Comparison of ENCODE assay signal across 15 cellular contexts in genomic region chr1:2052096-2052569, GRCh38. TPM values are rescaled to one million over a fixed set of nuclear protein-coding genes. Genes with fewer than 3 reads are reported as not detected.
A peak's percentile ranks its signal among the peaks of the same experiment; 100 is the strongest.
DNase-seq lines count a peak whose midpoint lies in the region; ATAC-seq and TF ChIP-seq lines count a peak whose summit lies in the region.
"Had no signal": no experiment of that assay in that cellular context is flagged by ENCODE, and none has a peak within 500 bp of the region (broad histone marks: within the 10 kb centered on the region; RNA-seq: fewer than 3 reads in every experiment).

No MANE protein-coding gene starts in this region.

- H3K79me2 ChIP-seq in GM23338 (replicated peaks; ENCODE audit: insufficient read depth) = peaks cover 40% of the 10 kb centered on the region

- peaks cover 16% of the 10 kb centered on the region for H3K4me1 Mint-ChIP-seq in CD4-positive, alpha-beta T cell (ENCODE audit: low read depth)
- H3K4me1 Mint-ChIP-seq in GM23338 (peaks cover 20% of the 10 kb centered on the region), brain (peaks cover 7% of the 10 kb centered on the region)
- H3K4me1 Mint-ChIP-seq in naive thymus-derived CD8-positive, alpha-beta T cell = peaks cover 14 to 23% (median 20%) of the 10 kb centered on the region in 4 donors

- peaks cover 13% of the 10 kb centered on the region for H3K36me3 Mint-ChIP-seq in CD4-positive, alpha-beta T cell (ENCODE audit: low read depth)
- peaks cover 14% of the 10 kb centered on the region for H3K36me3 Mint-ChIP-seq in GM23338 (ENCODE audit: low read depth)
- H3K36me3 Mint-ChIP-seq in brain = no peaks in the 10 kb centered on the region
- H3K36me3 Mint-ChIP-seq in naive thymus-derived CD8-positive, alpha-beta T cell = peaks cover 0 to 14% (median 0%) of the 10 kb centered on the region in 3 donors

- H3K9me3 ChIP-seq in CD4-positive, alpha-beta T cell (ENCODE audit: control insufficient read depth, low read length) = no peaks in the 10 kb centered on the region
- H3K9me3 ChIP-seq: mucosa of descending colon, prostate gland had no signal

- CTCF ChIA-PET in CD4-positive, alpha-beta T cell (lab: Charles Lee) = no interaction called here

- H3K4me2 ChIP-seq in GM23338 = peak overlapping the region; percentile 96; the same call in 1 of the 2 replicates
- H3K4me2 ChIP-seq: KMS-11 had no signal

- H2AFZ ChIP-seq in GM23338 = no peak overlapping the region

- POLR2A ChIA-PET in CD4-positive, alpha-beta T cell (lab: Charles Lee) = no interaction called here
- POLR2A ChIA-PET in naive thymus-derived CD8-positive, alpha-beta T cell (lab: Charles Lee) = interaction anchor here (0.5 kb wide), 1 partner anchor 25 kb away, joined by 3 read pairs; no protein-coding TSS in a partner anchor

- peak overlapping the region; percentile 92; the same call in 1 of the 2 replicates for H3K4me3 ChIP-seq in GM23338
- H3K4me3 ChIP-seq: mucosa of descending colon had no signal

- peaks cover 13% of the 10 kb centered on the region for H3F3A ChIP-seq in GM23338 (replicated peaks; ENCODE audit: low read depth)

- TF ChIP-seq CTCF in CD4-positive, alpha-beta T cell (IDR thresholded peaks at IDR 0.05) = no peak
- TF ChIP-seq CTCF in GM23338 (conservative IDR thresholded peaks at IDR 0.05; ENCODE audit: low read depth in 2 of 2) (no peak), brain (conservative IDR thresholded peaks at IDR 0.05) (no peak)

- no peak for DNase-seq in CD4-positive, alpha-beta T cell
- DNase-seq in GM23338 (ENCODE audit: low spot score) (no peak), 8988T (no peak), NCI-H2196 treated with DMSO at 0.1 percent for 48 hours (lab: John Stamatoyannopoulos, UW; ENCODE audit: unreplicated experiment) (no peak)
- no peak for DNase-seq in naive thymus-derived CD8-positive, alpha-beta T cell
- DNase-seq: foreskin fibroblast, GDM1, NCI-H1436 had no signal

- intact Hi-C loops in CD4-positive, alpha-beta T cell (cut with DNase I, micrococcal nuclease) = loop anchor here in 1 of 2 experiments (5.0 kb wide), 1 partner anchor 80 kb away; no protein-coding TSS in a partner anchor

- peaks cover 1% of the 10 kb centered on the region for H3K27me3 ChIP-seq in CD4-positive, alpha-beta T cell (ENCODE audit: control insufficient read depth, insufficient read depth, low read length)
- no peaks in the 10 kb centered on the region for H3K27me3 ChIP-seq in GM23338 (ENCODE audit: insufficient read depth)

- peaks cover 19% of the 10 kb centered on the region; the same call in 1 of the 2 replicates for H3K4me1 ChIP-seq in GM23338 (ENCODE audit: insufficient read depth)
- H3K4me1 ChIP-seq: prostate gland had no signal

- peaks cover 25% of the 10 kb centered on the region for H4K20me1 ChIP-seq in GM23338 (replicated peaks; ENCODE audit: insufficient read depth)

- H3K9me2 ChIP-seq in GM23338 (ENCODE audit: insufficient read depth) = no peaks in the 10 kb centered on the region

- H3K27ac Mint-ChIP-seq in CD4-positive, alpha-beta T cell = peak overlapping the region; percentile 44
- no peak overlapping the region for H3K27ac Mint-ChIP-seq in GM23338
- no peak overlapping the region for H3K27ac Mint-ChIP-seq in brain
- peak overlapping the region in 3 of 10 donors; percentile 6 to 63 (median 29) for H3K27ac Mint-ChIP-seq in naive thymus-derived CD8-positive, alpha-beta T cell

- no peaks in the 10 kb centered on the region for H3K9me3 Mint-ChIP-seq in CD4-positive, alpha-beta T cell
- no peaks in the 10 kb centered on the region; the same call in 2 of the 3 replicates for H3K9me3 Mint-ChIP-seq in GM23338
- peaks cover 0 to 6% (median 3%) of the 10 kb centered on the region in 5 experiments for H3K9me3 Mint-ChIP-seq in brain
- H3K9me3 Mint-ChIP-seq in naive thymus-derived CD8-positive, alpha-beta T cell = no peaks in the 10 kb centered on the region

- H3K36me3 ChIP-seq in GM23338 (ENCODE audit: insufficient read depth) = no peaks in the 10 kb centered on the region
- H3K36me3 ChIP-seq: prostate gland had no signal

- H3K4me3 Mint-ChIP-seq in CD4-positive, alpha-beta T cell = peak overlapping the region; percentile 85
- peak overlapping the region; percentile 72 for H3K4me3 Mint-ChIP-seq in GM23338
- H3K4me3 Mint-ChIP-seq in brain = peak overlapping the region in 3 of 5 experiments; percentile 14 to 65 (median 15)
- H3K4me3 Mint-ChIP-seq in naive thymus-derived CD8-positive, alpha-beta T cell = peak overlapping the region; percentile 30 to 87 (median 68)

- H3K27me3 Mint-ChIP-seq in CD4-positive, alpha-beta T cell = peaks cover 10% of the 10 kb centered on the region
- H3K27me3 Mint-ChIP-seq in GM23338 (ENCODE audit: insufficient read depth, low read depth, poor library complexity) = peaks cover 16% of the 10 kb centered on the region
- H3K27me3 Mint-ChIP-seq in brain = peaks cover 62% of the 10 kb centered on the region
- peaks cover 0 to 6% (median 3%) of the 10 kb centered on the region in 5 donors for H3K27me3 Mint-ChIP-seq in naive thymus-derived CD8-positive, alpha-beta T cell

- H3K27ac ChIP-seq in CD4-positive, alpha-beta T cell (ENCODE audit: low read depth, low read length) = no peak overlapping the region
- H3K27ac ChIP-seq in GM23338 (ENCODE audit: low read depth) = no peak overlapping the region
- H3K27ac ChIP-seq: KMS-11 had no signal

- no peak for ATAC-seq in CD4-positive, alpha-beta T cell (ENCODE audit: poor library complexity)
- ATAC-seq in GM23338 (no peak), HG03442 (IDR thresholded peaks at IDR 0.05; ENCODE audit: unreplicated experiment) (no peak)
- no peak for ATAC-seq in naive thymus-derived CD8-positive, alpha-beta T cell
- ATAC-seq: mucosa of descending colon had no signal

TF ChIP-seq in GM23338, 12 proteins besides CTCF, POLR2A, EP300 and RAD21 (continues in another document):
- TF ChIP-seq ZNF331 (CRISPR knock-in tag; IDR thresholded peaks at IDR 0.05; ENCODE audit: low read depth) (no peak), ZNF114 (CRISPR knock-in tag; IDR thresholded peaks at IDR 0.05) (no peak), REST (IDR thresholded peaks at IDR 0.05; ENCODE audit: unreplicated experiment) (no peak), JUNB (IDR thresholded peaks at IDR 0.05; ENCODE audit: unreplicated experiment) (no peak), CREB1 (CRISPR knock-in tag; IDR thresholded peaks at IDR 0.05; ENCODE audit: low read depth) (no peak), STAT1 (IDR thresholded peaks at IDR 0.05; ENCODE audit: unreplicated experiment) (no peak), EZH2 (IDR thresholded peaks at IDR 0.05; ENCODE audit: low read depth, unreplicated experiment) (no peak), EZH2phosphoT487 (IDR thresholded peaks at IDR 0.05; ENCODE audit: unreplicated experiment) (no peak), ETS1 (IDR thresholded peaks at IDR 0.05) (no peak)

RNA-seq across cellular contexts. Expression of gene PRKCZ, which starts 1.9 kb away (rescaled TPM):
- 10 to 100 TPM; 17.8 to 19.0 TPM for total RNA-seq in CD4-positive, alpha-beta T cell
- total RNA-seq in GM23338 (2014; rRNA removed; shearing (Covaris generic)) = 36.9 and 42.3 TPM in 2 replicates
- 22.5 and 26.2 TPM in 2 replicates for polyA plus RNA-seq in GM23338 (2016; fragmentation: Nextera tagmentation; extraction: Ambion mirVana)
- polyA plus RNA-seq in brain (ENCODE audit: insufficient read depth, low read depth, low replicate concordance) = 76.5 TPM
- total RNA-seq in naive thymus-derived CD8-positive, alpha-beta T cell = 10 to 100 TPM; 29.8 to 33.9 TPM
- polyA plus RNA-seq in naive thymus-derived CD8-positive, alpha-beta T cell = 10 to 100 TPM in 1 of 3 donors, 1 to 10 TPM in 2; 7.8 to 11.3 (median 9.2) TPM

RNA-seq across cellular contexts. Expression of gene GABRD, which starts 33.0 kb away (rescaled TPM):
- under 1 TPM; 0.38 to 0.42 TPM for total RNA-seq in CD4-positive, alpha-beta T cell
- total RNA-seq in GM23338 (2014; rRNA removed; shearing (Covaris generic)) = 2.8 and 5.1 TPM in 2 replicates
- polyA plus RNA-seq in GM23338 (2016; fragmentation: Nextera tagmentation; extraction: Ambion mirVana) = 1.7 and 2.1 TPM in 2 replicates
- 28.0 TPM for polyA plus RNA-seq in brain (ENCODE audit: insufficient read depth, low read depth, low replicate concordance)
- not detected for total RNA-seq in naive thymus-derived CD8-positive, alpha-beta T cell
- not detected for polyA plus RNA-seq in naive thymus-derived CD8-positive, alpha-beta T cell
- total RNA-seq: mucosa of descending colon, NCI-H460 had no signal
- polyA plus RNA-seq: CD14-positive monocyte had no signal

RNA-seq across cellular contexts. Expression of gene CFAP74, which starts 48.5 kb away (rescaled TPM):
- not detected for total RNA-seq in CD4-positive, alpha-beta T cell
- 0.16 TPM in 1 of 2 replicates, not detected in the other for total RNA-seq in GM23338 (2014; rRNA removed; shearing (Covaris generic))
- 0.21 and 0.24 TPM in 2 replicates for polyA plus RNA-seq in GM23338 (2016; fragmentation: Nextera tagmentation; extraction: Ambion mirVana)
- polyA plus RNA-seq in brain (ENCODE audit: insufficient read depth, low read depth, low replicate concordance) = 0.93 TPM
- total RNA-seq in naive thymus-derived CD8-positive, alpha-beta T cell = not detected
- polyA plus RNA-seq in naive thymus-derived CD8-positive, alpha-beta T cell = not detected
- total RNA-seq: NCI-H460 had no signal
- polyA plus RNA-seq: CD14-positive monocyte had no signal

Comparison
In these comparisons a context has a peak if more than half of its experiments do, and no peak if none do; other contexts are left out.
1. H3K4me3 Mint-ChIP-seq: peak in every context shown above with its lines; median percentile 85 in CD4-positive, alpha-beta T cell; 72 in GM23338; 68 in naive thymus-derived CD8-positive, alpha-beta T cell; 15 in brain.